In genomic region chr1:45854724-45855123, GRCh38 we compare ENCODE assay signal across 23 cellular contexts. TPM values are rescaled to one million over a fixed set of nuclear protein-coding genes. Genes with fewer than 3 reads are reported as not detected.
A peak's percentile ranks its signal among the peaks of the same experiment; 100 is the strongest.
DNase-seq lines count a peak whose midpoint lies in the region; ATAC-seq and TF ChIP-seq lines count a peak whose summit lies in the region.
"Had no signal": no experiment of that assay in that cellular context is flagged by ENCODE, and none has a peak within 500 bp of the region (broad histone marks: within the 10 kb centered on the region; RNA-seq: fewer than 3 reads in every experiment).

No MANE protein-coding gene starts in this region.

- H3K27ac Mint-ChIP-seq in WTC11 (no peak overlapping the region), nephron progenitor cell (peak overlapping the region; percentile 12)
- H3K27ac Mint-ChIP-seq: activated CD8-positive, alpha-beta T cell treated with anti-CD3 and anti-CD28 coated beads for 36 hours; activated naive CD8-positive, alpha-beta T cell; activated T-helper 2 cell treated with anti-CD3 and anti-CD28 coated beads, Interferon-gamma antibody, Interleukin-2, Interleukin-4, amounts not matched to agents 10 μg/mL and 5 μg/mL and 100 μg/mL, durations not matched to agents 14 hours and 24 hours and 36 hours; IgD-negative memory B cell; T-helper 1 cell treated with Interleukin-12 subunit alpha and Interleukin-12 subunit beta and Interleukin-4 antibody, amounts not matched to agents 30 μg/mL and 1 μg/mL, for 36 hours had no signal

- H3K9me3 ChIP-seq in cardiac muscle cell (ENCODE audit: low read depth) (no peaks in the 10 kb centered on the region), right cardiac atrium (ENCODE audit: control insufficient read depth, low read length) (no peaks in the 10 kb centered on the region)
- H3K9me3 ChIP-seq: colonic mucosa had no signal

- H3K4me1 ChIP-seq in cardiac muscle cell (ENCODE audit: low read depth) (no peaks in the 10 kb centered on the region), right cardiac atrium (ENCODE audit: control insufficient read depth, insufficient read depth, low read length) (peaks cover 3% of the 10 kb centered on the region)
- H3K4me1 ChIP-seq: colonic mucosa, heart left ventricle had no signal

- peak overlapping the region; percentile 14 for H3K27ac ChIP-seq in cardiac muscle cell
- no peak overlapping the region for H3K27ac ChIP-seq in right cardiac atrium (ENCODE audit: low read length)
- H3K27ac ChIP-seq: colonic mucosa, heart left ventricle, SK-N-MC had no signal

- H3K36me3 ChIP-seq in cardiac muscle cell, result no peaks in the 10 kb centered on the region
- H3K36me3 ChIP-seq: colonic mucosa, heart left ventricle had no signal

- H3K4me3 Mint-ChIP-seq in WTC11, result no peak overlapping the region
- no peak overlapping the region for H3K4me3 Mint-ChIP-seq in nephron progenitor cell
- H3K4me3 Mint-ChIP-seq: activated CD8-positive, alpha-beta T cell treated with anti-CD3 and anti-CD28 coated beads for 36 hours; activated naive CD8-positive, alpha-beta T cell; IgD-negative memory B cell; T-helper 1 cell treated with Interleukin-12 subunit alpha and Interleukin-12 subunit beta and Interleukin-4 antibody, amounts not matched to agents 30 μg/mL and 1 μg/mL, for 36 hours had no signal

- intact Hi-C loops in right cardiac atrium (cut with DNase I), result no loop called here

- H3K4me1 Mint-ChIP-seq in WTC11 (peaks cover 5% of the 10 kb centered on the region; the same call in 1 of the 2 replicates), nephron progenitor cell (no peaks in the 10 kb centered on the region)

- ATAC-seq in right cardiac atrium (no peak), WTC11 (peak; percentile 84), HG03135 (IDR thresholded peaks at IDR 0.05; ENCODE audit: unreplicated experiment) (no peak), GM19395 (IDR thresholded peaks at IDR 0.05; ENCODE audit: unreplicated experiment) (no peak)
- ATAC-seq: activated CD8-positive, alpha-beta T cell treated with anti-CD3 and anti-CD28 coated beads for 36 hours; heart left ventricle had no signal

- H3K27me3 Mint-ChIP-seq in WTC11 (ENCODE audit: low read depth), result no peaks in the 10 kb centered on the region
- no peaks in the 10 kb centered on the region for H3K27me3 Mint-ChIP-seq in nephron progenitor cell (ENCODE audit: low read depth, poor library complexity)
- H3K27me3 Mint-ChIP-seq: activated CD8-positive, alpha-beta T cell treated with anti-CD3 and anti-CD28 coated beads for 36 hours; activated naive CD8-positive, alpha-beta T cell; IgD-negative memory B cell had no signal

- no peak for TF ChIP-seq CTCF in cardiac muscle cell (IDR thresholded peaks at IDR 0.05; ENCODE audit: low read depth, low read length)
- TF ChIP-seq CTCF in WTC11 (IDR thresholded peaks at IDR 0.05), result no peak
- no peak for TF ChIP-seq CTCF in nephron progenitor cell (IDR thresholded peaks at IDR 0.05)

- H3K9me3 Mint-ChIP-seq in WTC11 (peaks cover 15% of the 10 kb centered on the region), nephron progenitor cell (peaks cover 31% of the 10 kb centered on the region)

- POLR2A ChIA-PET in WTC11 (lab: Charles Lee), result interaction anchor here (0.5 kb wide), 1 partner anchor 169 kb away, joined by 3 read pairs; no protein-coding TSS in a partner anchor

- no peak for DNase-seq in cardiac muscle cell (ENCODE audit: low read depth in 1 of 2, low spot score in 1 of 2)
- DNase-seq in right cardiac atrium, result no peak
- peak; percentile 58 for DNase-seq in NCI-H510A (lab: John Stamatoyannopoulos, UW)
- no peak for DNase-seq in WTC11 (ENCODE audit: low spot score)
- no peak for DNase-seq in nephron progenitor cell
- DNase-seq in putamen (ENCODE audit: low spot score), result no peak
- DNase-seq: activated CD4-positive, alpha-beta T cell treated with anti-CD3 and anti-CD28 coated beads for 1 hour; activated CD8-positive, alpha-beta T cell treated with anti-CD3 and anti-CD28 coated beads for 36 hours; anterior cingulate cortex; colonic mucosa; COR-L47; effector memory CD4-positive, alpha-beta T cell; heart left ventricle; NCI-H2107; NCI-H524 treated with DMSO at 0.1 percent for 48 hours; stimulated activated naive CD4-positive, alpha-beta T cell had no signal

- H3K36me3 Mint-ChIP-seq in WTC11 (peaks cover 12% of the 10 kb centered on the region), nephron progenitor cell (ENCODE audit: low read depth) (peaks cover 25% of the 10 kb centered on the region)

- no peaks in the 10 kb centered on the region for H3K27me3 ChIP-seq in cardiac muscle cell
- no peaks in the 10 kb centered on the region for H3K27me3 ChIP-seq in right cardiac atrium (ENCODE audit: control insufficient read depth, insufficient read depth)
- H3K27me3 ChIP-seq: colonic mucosa, heart left ventricle had no signal

- 98% methylated on average over 1 of the region's 1 CpG for WGBS in right cardiac atrium

- H3K4me3 ChIP-seq in cardiac muscle cell, result no peak overlapping the region
- no peak overlapping the region for H3K4me3 ChIP-seq in right cardiac atrium (ENCODE audit: low read length)
- H3K4me3 ChIP-seq: colonic mucosa, heart left ventricle, SK-N-MC had no signal

- CTCF ChIA-PET in WTC11 (lab: Charles Lee), result interaction anchor here (0.6 to 1.3 kb wide), 11 partner anchors 9 to 180 kb away, joined by 3 to 6 read pairs (median 3); partner anchors contain the start of gene GPBP1L1

TF ChIP-seq in WTC11, 78 proteins besides CTCF, POLR2A, EP300 and RAD21:
- TF ChIP-seq ATF1 (CRISPR knock-in tag; IDR thresholded peaks at IDR 0.05), result no peak
- TF ChIP-seq ZNF317 (CRISPR knock-in tag; IDR thresholded peaks at IDR 0.05; ENCODE audit: borderline replicate concordance, low read depth), result no peak
- TF ChIP-seq SMAD3 (CRISPR knock-in tag; IDR thresholded peaks at IDR 0.05; ENCODE audit: borderline replicate concordance), result no peak
- TF ChIP-seq MAX (CRISPR knock-in tag; IDR thresholded peaks at IDR 0.05), result no peak
- TF ChIP-seq ZNF219 (CRISPR knock-in tag; IDR thresholded peaks at IDR 0.05; ENCODE audit: borderline replicate concordance), result no peak
- no peak for TF ChIP-seq CREB1 (CRISPR knock-in tag; IDR thresholded peaks at IDR 0.05)
- no peak for TF ChIP-seq AR (CRISPR knock-in tag; IDR thresholded peaks at IDR 0.05)
- TF ChIP-seq RORB (CRISPR knock-in tag; IDR thresholded peaks at IDR 0.05), result no peak
- TF ChIP-seq TEAD1 (CRISPR knock-in tag; IDR thresholded peaks at IDR 0.05), result no peak
- no peak for TF ChIP-seq NFYB (CRISPR knock-in tag; conservative IDR thresholded peaks at IDR 0.05; ENCODE audit: low read depth)
- no peak for TF ChIP-seq ZNF671 (CRISPR knock-in tag; IDR thresholded peaks at IDR 0.05)
- TF ChIP-seq NR1H2 (CRISPR knock-in tag; IDR thresholded peaks at IDR 0.05), result no peak

RNA-seq across cellular contexts. Expression of gene MAST2, which starts 51.3 kb away (rescaled TPM):
- total RNA-seq in cardiac muscle cell (39.7 and 79.2 TPM in 2 replicates), right cardiac atrium (10 to 100 TPM; 68.4 to 85.3 (median 72.3) TPM), WTC11 (2021) (27.8 to 37.2 TPM (median 30.7 TPM) in 3 replicates)
- polyA plus RNA-seq in cardiac muscle cell (44.8 and 57.5 TPM in 2 replicates), right cardiac atrium (46.1 TPM)
